In genomic region chr12:112126000-112126431, GRCh38 we compare ENCODE assay signal across 8 cellular contexts. TPM values are rescaled to one million over a fixed set of nuclear protein-coding genes. Genes with fewer than 3 reads are reported as not detected.
DNase-seq lines count a peak whose midpoint lies in the region; ATAC-seq, FAIRE-seq and TF ChIP-seq lines count a peak whose summit lies in the region.

No MANE protein-coding gene starts in this region.

- H3K9ac ChIP-seq in HepG2 (ENCODE audit: insufficient read depth, low read depth, low read length): peak overlapping the region; percentile 89

- TF ChIP-seq POLR2A in adrenal gland (IDR thresholded peaks at IDR 0.05) (no peak), HepG2 (IDR thresholded peaks at IDR 0.05; ENCODE audit: insufficient read depth in 1 of 2, low read depth in 2 of 2, low read length in 2 of 2) (no peak)

- no peak for DNase-seq in cardiac muscle cell (ENCODE audit: low read depth in 1 of 2, low spot score in 1 of 2)
- DNase-seq in left cardiac atrium: no peak
- peak in 1 of 7 donors; percentile 26 for DNase-seq in adrenal gland
- no peak for DNase-seq in HepG2 (ENCODE audit: low spot score)
- no peak for DNase-seq in tibial artery
- no peak for DNase-seq in HuH-7 (ENCODE audit: low spot score)
- no peak for DNase-seq in NCI-H2081 (lab: John Stamatoyannopoulos, UW)

- H3K27me3 ChIP-seq in cardiac muscle cell (no peaks in the 10 kb centered on the region), adrenal gland (no peaks in the 10 kb centered on the region), HepG2 (ENCODE audit: control insufficient read depth in 1 of 2, insufficient read depth in 2 of 2, low read length in 2 of 2) (no peaks in the 10 kb centered on the region), tibial artery (no peaks in the 10 kb centered on the region)

- POLR2A ChIA-PET in HepG2 (lab: Yijun Ruan, JAX): interaction anchor here (0.5 to 7.1 kb wide), 6 partner anchors 10 to 440 kb away, joined by 3 to 85 read pairs (median 6); partner anchors contain the start of genes ACAD10, BRAP, ERP29 and NAA25

- H3K9me3 ChIP-seq in cardiac muscle cell (ENCODE audit: low read depth) (no peaks in the 10 kb centered on the region), adrenal gland (replicated peaks in 1 of 3) (no peaks in the 10 kb centered on the region), HepG2 (ENCODE audit: low read length) (no peaks in the 10 kb centered on the region), tibial artery (no peaks in the 10 kb centered on the region)

- FAIRE-seq in HepG2 (lab: Jason Lieb, UNC): no peak

- peaks cover 41% of the 10 kb centered on the region for H3K4me1 ChIP-seq in cardiac muscle cell (ENCODE audit: low read depth)
- H3K4me1 ChIP-seq in adrenal gland (replicated peaks in 1 of 2): peaks cover 29 to 60% of the 10 kb centered on the region in 2 donors
- H3K4me1 ChIP-seq in HepG2 (ENCODE audit: insufficient read depth, low read length): peaks cover 60% of the 10 kb centered on the region
- H3K4me1 ChIP-seq in tibial artery: peaks cover 0 to 79% (median 33%) of the 10 kb centered on the region in 4 donors

- H4K20me1 ChIP-seq in HepG2 (ENCODE audit: insufficient read depth, low read length): no peaks in the 10 kb centered on the region

- peak overlapping the region; percentile 96 for H3K4me2 ChIP-seq in HepG2 (ENCODE audit: low read depth, low read length)

- TF ChIP-seq RAD21 in HepG2 (CRISPR knock-in tag; IDR thresholded peaks at IDR 0.05): no peak

- H3K27ac ChIP-seq in cardiac muscle cell (peak overlapping the region; percentile 88), adrenal gland (peak overlapping the region in 4 of 5 donors; percentile 89 to 94 (median 90)), HepG2 (ENCODE audit: extremely low read length, insufficient read depth, low read length) (peak overlapping the region; percentile 61), tibial artery (peak overlapping the region; percentile 88 to 93)

- TF ChIP-seq CTCF in cardiac muscle cell (IDR thresholded peaks at IDR 0.05; ENCODE audit: low read depth, low read length) (no peak), adrenal gland (IDR thresholded peaks at IDR 0.05) (no peak), HepG2 (CRISPR knock-in tag; IDR thresholded peaks at IDR 0.05) (no peak), tibial artery (IDR thresholded peaks at IDR 0.05) (no peak)

- ATAC-seq in left cardiac atrium: no peak
- no peak for ATAC-seq in HepG2
- no peak for ATAC-seq in GM19463 (IDR thresholded peaks at IDR 0.05; ENCODE audit: unreplicated experiment)

- no peak for TF ChIP-seq EP300 in HepG2 (IDR thresholded peaks at IDR 0.05; ENCODE audit: low read depth in 2 of 2, low read length in 2 of 2)
- TF ChIP-seq EP300 in HepG2 (CRISPR knock-in tag; IDR thresholded peaks at IDR 0.05; ENCODE audit: borderline replicate concordance): no peak

- 1 to 3% (median 2%) methylated on average over 15 to 25 of the region's 25 CpGs for WGBS in adrenal gland, 4 donors
- 2% methylated on average over 12 of the region's 25 CpGs for WGBS in HepG2 (ENCODE audit: low lambda C conversion rate)

- no TSS peak for BruUV-seq in HepG2 (replicated peaks; lab: Mats Ljungman, UMichigan)

- H3K4me3 ChIP-seq in cardiac muscle cell: peak overlapping the region; percentile 82
- H3K4me3 ChIP-seq in adrenal gland: peak overlapping the region; percentile 74 to 100 (median 83)
- peak overlapping the region; percentile 79 to 93 (median 81) for H3K4me3 ChIP-seq in HepG2 (replicated peaks in 1 of 3; ENCODE audit: insufficient read depth in 1 of 3, low read depth in 2 of 3, low read length in 3 of 3)
- peak overlapping the region; percentile 86 to 89 for H3K4me3 ChIP-seq in tibial artery

- H3K79me2 ChIP-seq in HepG2 (ENCODE audit: insufficient read depth, low read length): peaks cover 10% of the 10 kb centered on the region

- CTCF ChIA-PET in HepG2 (lab: Yijun Ruan, JAX; ENCODE audit: low intra/inter-chr PET ratio, low total read pairs): no interaction called here

- peaks cover 8% of the 10 kb centered on the region for H3K36me3 ChIP-seq in cardiac muscle cell
- H3K36me3 ChIP-seq in adrenal gland (replicated peaks in 1 of 2): no peaks in the 10 kb centered on the region
- no peaks in the 10 kb centered on the region for H3K36me3 ChIP-seq in HepG2 (replicated peaks in 1 of 2; ENCODE audit: control insufficient read depth in 1 of 2, insufficient read depth in 2 of 2, low read length in 2 of 2)
- H3K36me3 ChIP-seq in tibial artery: no peaks in the 10 kb centered on the region

- intact Hi-C loops in left cardiac atrium (cut with DNase I) (no loop called here), adrenal gland (cut with DNase I) (no loop called here), HepG2 (cut with micrococcal nuclease; ENCODE audit: unreplicated experiment) (no loop called here), tibial artery (cut with DNase I; ENCODE audit: low total_unique reads) (no loop called here)

- H2AFZ ChIP-seq in HepG2 (ENCODE audit: low read length): no peak overlapping the region

- in situ Hi-C loops in HepG2 (cut with HindIII; ENCODE audit: extremely low pct_ligation_motif_present, low pct_unique_long_range_greater_than_20kb): no loop called here

TF ChIP-seq in HepG2, 621 proteins besides CTCF, POLR2A, EP300 and RAD21 (continues in another document):
- TF ChIP-seq ZNF546 (CRISPR knock-in tag; conservative IDR thresholded peaks at IDR 0.05): 0 out of 2 replicates have a peak, but pooled peaks have one; percentile 17
- 0 out of 2 replicates have a peak, but pooled peaks have one; percentile 2 for TF ChIP-seq ZC3H13 (CRISPR knock-in tag; IDR thresholded peaks at IDR 0.05)

RNA-seq across cellular contexts. Expression of gene TRAFD1, which starts 0.7 kb away (rescaled TPM):
- total RNA-seq in cardiac muscle cell (34.5 and 41.3 TPM in 2 replicates), left cardiac atrium (10 to 100 TPM; 18.0 to 18.9 TPM), adrenal gland (10 to 100 TPM; 18.2 to 45.9 (median 30.0) TPM), HepG2 (2016; rRNA removed; fragmentation: Illumina TruSeq; extraction: Trizol) (20.9 and 27.8 TPM in 2 replicates)
- polyA plus RNA-seq in cardiac muscle cell (60.6 and 66.8 TPM in 2 replicates), adrenal gland (10 to 100 TPM; 11.4 to 25.7 (median 13.9) TPM), HepG2 (2011; rRNA removed) (9.5 and 10.4 TPM in 2 replicates)
- total RNA-seq in HepG2 (2016; cell fraction: cytosol; rRNA removed; fragmentation: Illumina TruSeq; extraction: Trizol; ENCODE audit: low read depth): 3.3 and 3.6 TPM in 2 replicates
- total RNA-seq in HepG2 (2016; cell fraction: insoluble cytoplasmic fraction; rRNA removed; fragmentation: Illumina TruSeq; extraction: Trizol): 20.5 and 24.2 TPM in 2 replicates
- total RNA-seq in HepG2 (2016; cell fraction: membrane; rRNA removed; fragmentation: Illumina TruSeq; extraction: Trizol): 7.6 and 9.4 TPM in 2 replicates
- 16.1 and 18.7 TPM in 2 replicates for total RNA-seq in HepG2 (2016; cell fraction: nucleus; rRNA removed; fragmentation: Illumina TruSeq; extraction: Trizol)
- polyA plus RNA-seq in HepG2 (2011; cell fraction: cytosol; rRNA removed): 8.7 and 9.7 TPM in 2 replicates
- 9.1 and 10.4 TPM in 2 replicates for polyA plus RNA-seq in HepG2 (2011; cell fraction: nucleus; rRNA removed)
- polyA plus RNA-seq in HepG2 (2012): 8.9 and 13.3 TPM in 2 replicates
- polyA plus RNA-seq in HepG2 (2016; cell fraction: cytosol; fragmentation: Illumina TruSeq; extraction: Trizol; ENCODE audit: low read depth): 1.0 and 1.5 TPM in 2 replicates
- polyA plus RNA-seq in HepG2 (2016; cell fraction: insoluble cytoplasmic fraction; fragmentation: Illumina TruSeq; extraction: Trizol; ENCODE audit: low read depth): 20.8 and 21.2 TPM in 2 replicates
- 3.1 TPM in 2 replicates for polyA plus RNA-seq in HepG2 (2016; cell fraction: membrane; fragmentation: Illumina TruSeq; extraction: Trizol; ENCODE audit: low read depth)
- polyA plus RNA-seq in HepG2 (2016; cell fraction: nucleus; fragmentation: Illumina TruSeq; extraction: Trizol; ENCODE audit: insufficient read depth, low read depth): 14.6 and 15.4 TPM in 2 replicates
- polyA minus RNA-seq in HepG2 (2011; rRNA and poly(A)+ RNA removed; ENCODE audit: low replicate concordance): 8.1 and 43.5 TPM in 2 replicates
- polyA minus RNA-seq in HepG2 (2011; cell fraction: cytosol; rRNA and poly(A)+ RNA removed): 5.2 and 7.2 TPM in 2 replicates
- polyA minus RNA-seq in HepG2 (2011; cell fraction: nucleus; rRNA and poly(A)+ RNA removed): 12.0 and 15.9 TPM in 2 replicates

RNA-seq across cellular contexts. Expression of gene NAA25, which starts 17.4 kb away (rescaled TPM):
- total RNA-seq in cardiac muscle cell: 12.3 and 25.9 TPM in 2 replicates
- 30.6 and 46.7 TPM in 2 replicates for polyA plus RNA-seq in cardiac muscle cell
- total RNA-seq in left cardiac atrium: 10 to 100 TPM; 11.6 to 17.1 TPM
- total RNA-seq in adrenal gland: 10 to 100 TPM in 7 of 8 donors, 1 to 10 TPM in 1; 9.4 to 32.6 (median 21.2) TPM
- polyA plus RNA-seq in adrenal gland: 10 to 100 TPM in 1 of 3 donors, 1 to 10 TPM in 2; 7.2 to 31.8 (median 7.2) TPM
- total RNA-seq in HepG2 (2016; rRNA removed; fragmentation: Illumina TruSeq; extraction: Trizol): 32.0 and 36.1 TPM in 2 replicates
- 7.7 and 9.0 TPM in 2 replicates for total RNA-seq in HepG2 (2016; cell fraction: cytosol; rRNA removed; fragmentation: Illumina TruSeq; extraction: Trizol; ENCODE audit: low read depth)
- 29.7 and 38.3 TPM in 2 replicates for total RNA-seq in HepG2 (2016; cell fraction: insoluble cytoplasmic fraction; rRNA removed; fragmentation: Illumina TruSeq; extraction: Trizol)
- 10.6 and 12.3 TPM in 2 replicates for total RNA-seq in HepG2 (2016; cell fraction: membrane; rRNA removed; fragmentation: Illumina TruSeq; extraction: Trizol)
- total RNA-seq in HepG2 (2016; cell fraction: nucleus; rRNA removed; fragmentation: Illumina TruSeq; extraction: Trizol): 40.0 and 40.4 TPM in 2 replicates
- 11.4 and 13.5 TPM in 2 replicates for polyA plus RNA-seq in HepG2 (2011; rRNA removed)
- polyA plus RNA-seq in HepG2 (2011; cell fraction: cytosol; rRNA removed): 4.5 and 7.2 TPM in 2 replicates
- 10.3 and 12.1 TPM in 2 replicates for polyA plus RNA-seq in HepG2 (2011; cell fraction: nucleus; rRNA removed)
- 14.4 and 16.1 TPM in 2 replicates for polyA plus RNA-seq in HepG2 (2012)
- polyA plus RNA-seq in HepG2 (2016; cell fraction: cytosol; fragmentation: Illumina TruSeq; extraction: Trizol; ENCODE audit: low read depth): 1.2 and 1.4 TPM in 2 replicates
- polyA plus RNA-seq in HepG2 (2016; cell fraction: insoluble cytoplasmic fraction; fragmentation: Illumina TruSeq; extraction: Trizol; ENCODE audit: low read depth): 16.8 and 17.4 TPM in 2 replicates
- 2.8 and 3.2 TPM in 2 replicates for polyA plus RNA-seq in HepG2 (2016; cell fraction: membrane; fragmentation: Illumina TruSeq; extraction: Trizol; ENCODE audit: low read depth)
- 32.7 and 35.6 TPM in 2 replicates for polyA plus RNA-seq in HepG2 (2016; cell fraction: nucleus; fragmentation: Illumina TruSeq; extraction: Trizol; ENCODE audit: insufficient read depth, low read depth)
- polyA minus RNA-seq in HepG2 (2011; rRNA and poly(A)+ RNA removed; ENCODE audit: low replicate concordance): 17.6 and 43.3 TPM in 2 replicates
- polyA minus RNA-seq in HepG2 (2011; cell fraction: cytosol; rRNA and poly(A)+ RNA removed): 21.9 and 26.3 TPM in 2 replicates
- 40.7 and 48.1 TPM in 2 replicates for polyA minus RNA-seq in HepG2 (2011; cell fraction: nucleus; rRNA and poly(A)+ RNA removed)
